8 cellular contexts compared by ENCODE assay signal in genomic region chr7:112414855-112415490, GRCh38. TPM values are rescaled to one million over a fixed set of nuclear protein-coding genes. Genes with fewer than 3 reads are reported as not detected.
DNase-seq lines count a peak whose midpoint lies in the region; ATAC-seq, FAIRE-seq and TF ChIP-seq lines count a peak whose summit lies in the region.

No MANE protein-coding gene starts in this region.

- DNase-seq in EH (ENCODE audit: low read depth): peak; percentile 50
- peak; percentile 72 for DNase-seq in HT-29 (ENCODE audit: low spot score)
- DNase-seq in erythroblast (lab: John Stamatoyannopoulos, UW): peak; percentile 34 to 42
- no peak for DNase-seq in pancreas
- DNase-seq in COLO668 (lab: John Stamatoyannopoulos, UW; ENCODE audit: unreplicated experiment): no peak
- no peak for DNase-seq in activated CD4-positive, CD25-positive, alpha-beta regulatory T cell treated with anti-CD3 and anti-CD28 coated beads, Interleukin-2, amount 50 U/mL, for 72 hours
- DNase-seq in stimulated activated naive CD8-positive, alpha-beta T cell treated with anti-CD3 and anti-CD28 coated beads, Interleukin-15, amount 100 ng/mL, for 72 hours: no peak

- H3K27ac ChIP-seq in OCI-LY1 (ENCODE audit: low read depth, low read length, poor library complexity, severe bottlenecking) (no peak overlapping the region), pancreas (no peak overlapping the region)

- H3K36me3 ChIP-seq in OCI-LY1 (ENCODE audit: insufficient read depth, low read length) (no peaks in the 10 kb centered on the region), pancreas (no peaks in the 10 kb centered on the region)

- TF ChIP-seq CTCF in OCI-LY1 (IDR thresholded peaks at IDR 0.05; ENCODE audit: low read length) (peak; percentile 90), pancreas (IDR thresholded peaks at IDR 0.05) (peak in 3 of 4 donors; percentile 17 to 43 (median 41))

- H3K9ac ChIP-seq in OCI-LY1 (ENCODE audit: low read length): no peak overlapping the region

- TF ChIP-seq POLR2A in erythroblast (IDR thresholded peaks at IDR 0.05; ENCODE audit: low read length): no peak

- intact Hi-C loops in pancreas (cut with DNase I): loop anchor here in 1 of 3 donors (10.0 kb wide), 1 partner anchor 80 kb away; no protein-coding TSS in a partner anchor

- peaks cover 12 to 15% of the 10 kb centered on the region in 2 donors for H3K9me3 Mint-ChIP-seq in stimulated activated naive CD8-positive, alpha-beta T cell treated with anti-CD3 and anti-CD28 coated beads, Interleukin-15, amount 100 ng/mL, for 72 hours

- H3K4me1 Mint-ChIP-seq in stimulated activated naive CD8-positive, alpha-beta T cell treated with anti-CD3 and anti-CD28 coated beads, Interleukin-15, amount 100 ng/mL, for 72 hours: no peaks in the 10 kb centered on the region

- no peaks in the 10 kb centered on the region for H3K9me2 ChIP-seq in OCI-LY1 (ENCODE audit: low read depth, low read length)

- H3K27me3 ChIP-seq in OCI-LY1 (ENCODE audit: insufficient read depth, low read length) (no peaks in the 10 kb centered on the region), pancreas (no peaks in the 10 kb centered on the region)

- no peaks in the 10 kb centered on the region for H3F3A ChIP-seq in OCI-LY1 (ENCODE audit: insufficient read depth, low read length)

- H3K4me1 ChIP-seq in OCI-LY1 (ENCODE audit: insufficient read depth, low read length, severe bottlenecking) (no peaks in the 10 kb centered on the region), pancreas (peaks cover 0 to 7% (median 0%) of the 10 kb centered on the region in 3 donors)

- H3K9me3 ChIP-seq in OCI-LY1 (ENCODE audit: low read length) (0 out of 2 replicates have a peak, but pooled peaks cover 4% of the 10 kb centered on the region), pancreas (no peaks in the 10 kb centered on the region)

- no peak for FAIRE-seq in pancreas (lab: Jason Lieb, UNC)

- 2 to 5% methylated on average over 3 of the region's 3 CpGs for WGBS in pancreas, 2 donors

- H3K27ac Mint-ChIP-seq in stimulated activated naive CD8-positive, alpha-beta T cell treated with anti-CD3 and anti-CD28 coated beads, Interleukin-15, amount 100 ng/mL, for 72 hours: no peak overlapping the region

- no peak overlapping the region for H3K4me2 ChIP-seq in OCI-LY1 (ENCODE audit: low read length)

- H3K79me2 ChIP-seq in OCI-LY1 (ENCODE audit: insufficient read depth, low read length): no peaks in the 10 kb centered on the region

- peak; percentile 77 to 91 (median 88) for ATAC-seq in pancreas
- no peak for ATAC-seq in stimulated activated naive CD8-positive, alpha-beta T cell treated with anti-CD3 and anti-CD28 coated beads, Interleukin-15, amount 100 ng/mL, for 72 hours

- H2AFZ ChIP-seq in OCI-LY1 (ENCODE audit: low read length): no peak overlapping the region

- H4K20me1 ChIP-seq in OCI-LY1 (ENCODE audit: insufficient read depth, low read length): no peaks in the 10 kb centered on the region

- H3K27me3 Mint-ChIP-seq in stimulated activated naive CD8-positive, alpha-beta T cell treated with anti-CD3 and anti-CD28 coated beads, Interleukin-15, amount 100 ng/mL, for 72 hours: peaks cover 19% of the 10 kb centered on the region

- no peak overlapping the region for H3K4me3 Mint-ChIP-seq in stimulated activated naive CD8-positive, alpha-beta T cell treated with anti-CD3 and anti-CD28 coated beads, Interleukin-15, amount 100 ng/mL, for 72 hours

- H3K4me3 ChIP-seq in OCI-LY1 (ENCODE audit: low read depth, low read length, poor library complexity, severe bottlenecking) (no peak overlapping the region), pancreas (no peak overlapping the region)

RNA-seq across cellular contexts. Expression of gene IFRD1, which starts 35.3 kb away (rescaled TPM):
- 54.8 and 58.9 TPM in 2 replicates for total RNA-seq in HT-29 (2014; rRNA removed; shearing (Covaris generic))
- 100 to 1,000 TPM in 2 of 6 donors, 10 to 100 TPM in 4; 44.7 to 141 (median 72.6) TPM for total RNA-seq in pancreas
- 100 to 1,000 TPM in 1 of 2 donors, 10 to 100 TPM in 1; 45.3 to 102 TPM for polyA plus RNA-seq in pancreas

Comparison
In these comparisons a context has a peak if more than half of its experiments do, and no peak if none do; other contexts are left out.
1. DNase-seq: peak in EH (single experiment), HT-29 (single experiment) and erythroblast (2 of 2); none in pancreas (0 of 6), COLO668 (single experiment), activated CD4-positive, CD25-positive, alpha-beta regulatory T cell treated with anti-CD3 and anti-CD28 coated beads, Interleukin-2, amount 50 U/mL, for 72 hours (single experiment) and stimulated activated naive CD8-positive, alpha-beta T cell treated with anti-CD3 and anti-CD28 coated beads, Interleukin-15, amount 100 ng/mL, for 72 hours (0 of 2).